ENCODE assay signal across 22 cellular contexts in genomic region chr10:33353334-33353733, GRCh38.
"Had no signal": no experiment of that assay in that cellular context is flagged by ENCODE, and none has a peak within 500 bp of the region (broad histone marks: within the 10 kb centered on the region; RNA-seq: fewer than 3 reads in every experiment).

No MANE protein-coding gene starts in this region.

- DNase-seq: esophagus squamous epithelium; foreskin fibroblast; heart right ventricle; natural killer cell; pancreas; retina; spleen; stimulated activated CD4-positive, alpha-beta T cell treated with anti-CD3 and anti-CD28 coated beads, Interleukin-15, amount 100 ng/mL, for 24 hours; stimulated activated CD4-positive, alpha-beta T cell treated with anti-CD3 and anti-CD28 coated beads, Interleukin-1b, Interleukin-23, amount 100 ng/mL, for 48 hours; stimulated activated CD4-positive, alpha-beta T cell treated with anti-CD3 and anti-CD28 coated beads, Interleukin-4, amount 100 ng/mL, for 24 hours; testis; upper lobe of right lung had no signal

- H3K27ac ChIP-seq: esophagus squamous epithelium, heart right ventricle, neural progenitor cell, pancreas, prostate gland, spleen, testis, tibial nerve, upper lobe of right lung, vagina had no signal

- H3K27ac Mint-ChIP-seq: dendritic cell treated with granulocyte-macrophage colony-stimulating factor and Interleukin-4, amounts not matched to agents 40 ng/mL and 50 ng/mL, for 4 days; natural killer cell; neural progenitor cell; stimulated activated memory B cell treated with anti-CD40 and anti-IgM and Interleukin-4, amounts not matched to agents 10 μg/mL and 1 μg/mL and 100 μg/mL, for 72 hours; stimulated activated naive CD8-positive, alpha-beta T cell treated with anti-CD3 and anti-CD28 coated beads, Interleukin-15, Interleukin-2, amounts not matched to agents 100 ng/mL and 50 ng/mL, for 24 hours had no signal

- H3K4me2 ChIP-seq: neural progenitor cell had no signal

- H3K4me3 Mint-ChIP-seq: dendritic cell treated with granulocyte-macrophage colony-stimulating factor and Interleukin-4, amounts not matched to agents 40 ng/mL and 50 ng/mL, for 4 days; natural killer cell; neural progenitor cell; stimulated activated memory B cell treated with anti-CD40 and anti-IgM and Interleukin-4, amounts not matched to agents 10 μg/mL and 1 μg/mL and 100 μg/mL, for 72 hours; stimulated activated naive CD8-positive, alpha-beta T cell treated with anti-CD3 and anti-CD28 coated beads, Interleukin-15, Interleukin-2, amounts not matched to agents 100 ng/mL and 50 ng/mL, for 24 hours had no signal

- H3K4me1 ChIP-seq: neural progenitor cell, pancreas, prostate gland, testis, tibial nerve, upper lobe of right lung, vagina had no signal

- H3K4me3 ChIP-seq: esophagus squamous epithelium, heart right ventricle, neural progenitor cell, pancreas, prostate gland, spleen, testis, tibial nerve, upper lobe of right lung, vagina had no signal

- H3K9me3 ChIP-seq: esophagus squamous epithelium, pancreas, prostate gland, spleen, testis, tibial nerve, upper lobe of right lung, vagina had no signal

- H3K27me3 Mint-ChIP-seq: stimulated activated memory B cell treated with anti-CD40 and anti-IgM and Interleukin-4, amounts not matched to agents 10 μg/mL and 1 μg/mL and 100 μg/mL, for 72 hours had no signal

- H3K4me1 Mint-ChIP-seq: natural killer cell; stimulated activated memory B cell treated with anti-CD40 and anti-IgM and Interleukin-4, amounts not matched to agents 10 μg/mL and 1 μg/mL and 100 μg/mL, for 72 hours had no signal

- ATAC-seq: heart right ventricle; left lobe of liver; natural killer cell; pancreas; sciatic nerve; stimulated activated memory B cell treated with anti-CD40 and anti-IgM and Interleukin-4, amounts not matched to agents 10 μg/mL and 1 μg/mL and 100 μg/mL, for 72 hours; upper lobe of right lung had no signal

- H3K9me3 Mint-ChIP-seq: dendritic cell treated with granulocyte-macrophage colony-stimulating factor and Interleukin-4, amounts not matched to agents 40 ng/mL and 50 ng/mL, for 4 days; natural killer cell; neural progenitor cell; stimulated activated memory B cell treated with anti-CD40 and anti-IgM and Interleukin-4, amounts not matched to agents 10 μg/mL and 1 μg/mL and 100 μg/mL, for 72 hours; stimulated activated naive CD8-positive, alpha-beta T cell treated with anti-CD3 and anti-CD28 coated beads, Interleukin-15, Interleukin-2, amounts not matched to agents 100 ng/mL and 50 ng/mL, for 24 hours had no signal

- H3K36me3 Mint-ChIP-seq: natural killer cell; neural progenitor cell; stimulated activated memory B cell treated with anti-CD40 and anti-IgM and Interleukin-4, amounts not matched to agents 10 μg/mL and 1 μg/mL and 100 μg/mL, for 72 hours had no signal

- FAIRE-seq: colon, pancreas had no signal
